Comparison of ENCODE assay signal across 22 cellular contexts in genomic region chr16:23394141-23394540, GRCh38.
"Had no signal": no experiment of that assay in that cellular context is flagged by ENCODE, and none has a peak within 500 bp of the region (broad histone marks: within the 10 kb centered on the region; RNA-seq: fewer than 3 reads in every experiment).

No MANE protein-coding gene starts in this region.

- H3K4me3 Mint-ChIP-seq: activated naive CD4-positive, alpha-beta T cell treated with anti-CD3 and anti-CD28 coated beads, Interleukin-2, amount 10 ng/mL, durations not matched to agents 7 days and 5 days; memory B cell; naive B cell; neural crest cell; stimulated activated memory B cell treated with anti-CD40 and anti-IgM and Interleukin-4, amounts not matched to agents 10 μg/mL and 1 μg/mL and 100 μg/mL, for 72 hours; T-cell had no signal

- H3K27me3 Mint-ChIP-seq: activated naive CD4-positive, alpha-beta T cell treated with anti-CD3 and anti-CD28 coated beads, Interleukin-2, amount 10 ng/mL, durations not matched to agents 7 days and 5 days; memory B cell; naive B cell; stimulated activated memory B cell treated with anti-CD40 and anti-IgM and Interleukin-4, amounts not matched to agents 10 μg/mL and 1 μg/mL and 100 μg/mL, for 72 hours; T-cell had no signal

- ATAC-seq: mucosa of descending colon; sciatic nerve; stimulated activated memory B cell treated with anti-CD40 and anti-IgM and Interleukin-4, amounts not matched to agents 10 μg/mL and 1 μg/mL and 100 μg/mL, for 72 hours; T-cell had no signal

- H3K4me3 ChIP-seq: mucosa of descending colon, spleen, thyroid gland, uterus had no signal

- H3K27me3 ChIP-seq: spleen, thyroid gland, uterus had no signal

- H3K9me3 ChIP-seq: mucosa of descending colon, SK-N-SH, spleen, thyroid gland, uterus had no signal

- H3K36me3 ChIP-seq: uterus had no signal

- H3K4me1 ChIP-seq: spleen, uterus had no signal

- DNase-seq: activated CD4-positive, CD25-positive, alpha-beta regulatory T cell treated with anti-CD3 and anti-CD28 coated beads, Interleukin-2, amount 50 U/mL, for 72 hours; activated CD8-positive, alpha-beta memory T cell treated with anti-CD3 and anti-CD28 coated beads for 24 hours; activated CD8-positive, alpha-beta memory T cell treated with anti-CD3 and anti-CD28 coated beads, Interleukin-2, amount 50 U/mL, for 48 hours; activated effector memory CD4-positive, alpha-beta T cell treated with Interleukin-2 at 50 U/mL for 16 hours; activated naive CD4-positive, alpha-beta T cell treated with anti-CD3 and anti-CD28 coated beads, Interleukin-2, amount 10 ng/mL, durations not matched to agents 7 days and 5 days; activated T-cell treated with anti-CD3 and anti-CD28 coated beads, Interleukin-2, amount 50 U/mL, for 48 hours; cerebellar nuclear complex; cortex of kidney; effector memory CD4-positive, alpha-beta T cell; glutamatergic neuron; naive B cell; SK-N-SH; spleen; stimulated activated CD4-positive, alpha-beta T cell treated with anti-CD3 and anti-CD28 coated beads, Interleukin-4, amount 100 ng/mL, for 4 hours; T-cell; thyroid gland; uterus had no signal

- H3K27ac Mint-ChIP-seq: activated naive CD4-positive, alpha-beta T cell treated with anti-CD3 and anti-CD28 coated beads, Interleukin-2, amount 10 ng/mL, durations not matched to agents 7 days and 5 days; memory B cell; stimulated activated memory B cell treated with anti-CD40 and anti-IgM and Interleukin-4, amounts not matched to agents 10 μg/mL and 1 μg/mL and 100 μg/mL, for 72 hours; T-cell had no signal

- H3K4me1 Mint-ChIP-seq: activated naive CD4-positive, alpha-beta T cell treated with anti-CD3 and anti-CD28 coated beads, Interleukin-2, amount 10 ng/mL, durations not matched to agents 7 days and 5 days; memory B cell; naive B cell; T-cell had no signal
